ENCODE assay signal across 1 cellular context in the genomic region with DNA sequence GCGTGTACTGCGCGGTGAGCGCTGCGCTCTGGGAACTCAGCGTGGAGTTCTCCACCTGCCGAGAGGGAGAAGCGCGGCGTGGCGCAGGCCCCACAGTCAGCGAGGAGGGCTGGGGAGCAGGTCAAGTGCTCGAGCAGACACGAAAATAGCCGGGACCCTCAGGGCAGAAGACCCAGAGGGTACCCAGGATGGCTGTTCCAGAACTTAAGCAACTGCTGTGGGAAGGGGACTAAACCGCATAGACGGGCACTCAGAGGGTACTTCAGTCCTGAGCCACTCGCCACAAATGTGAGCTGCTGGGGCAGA.
TF ChIP-seq lines count a peak whose summit lies in the region.

No MANE protein-coding gene starts in this region.

TF ChIP-seq in GM23338, 12 proteins besides CTCF, POLR2A, EP300 and RAD21 (continued from another document):
- TF ChIP-seq, protein P1, sequence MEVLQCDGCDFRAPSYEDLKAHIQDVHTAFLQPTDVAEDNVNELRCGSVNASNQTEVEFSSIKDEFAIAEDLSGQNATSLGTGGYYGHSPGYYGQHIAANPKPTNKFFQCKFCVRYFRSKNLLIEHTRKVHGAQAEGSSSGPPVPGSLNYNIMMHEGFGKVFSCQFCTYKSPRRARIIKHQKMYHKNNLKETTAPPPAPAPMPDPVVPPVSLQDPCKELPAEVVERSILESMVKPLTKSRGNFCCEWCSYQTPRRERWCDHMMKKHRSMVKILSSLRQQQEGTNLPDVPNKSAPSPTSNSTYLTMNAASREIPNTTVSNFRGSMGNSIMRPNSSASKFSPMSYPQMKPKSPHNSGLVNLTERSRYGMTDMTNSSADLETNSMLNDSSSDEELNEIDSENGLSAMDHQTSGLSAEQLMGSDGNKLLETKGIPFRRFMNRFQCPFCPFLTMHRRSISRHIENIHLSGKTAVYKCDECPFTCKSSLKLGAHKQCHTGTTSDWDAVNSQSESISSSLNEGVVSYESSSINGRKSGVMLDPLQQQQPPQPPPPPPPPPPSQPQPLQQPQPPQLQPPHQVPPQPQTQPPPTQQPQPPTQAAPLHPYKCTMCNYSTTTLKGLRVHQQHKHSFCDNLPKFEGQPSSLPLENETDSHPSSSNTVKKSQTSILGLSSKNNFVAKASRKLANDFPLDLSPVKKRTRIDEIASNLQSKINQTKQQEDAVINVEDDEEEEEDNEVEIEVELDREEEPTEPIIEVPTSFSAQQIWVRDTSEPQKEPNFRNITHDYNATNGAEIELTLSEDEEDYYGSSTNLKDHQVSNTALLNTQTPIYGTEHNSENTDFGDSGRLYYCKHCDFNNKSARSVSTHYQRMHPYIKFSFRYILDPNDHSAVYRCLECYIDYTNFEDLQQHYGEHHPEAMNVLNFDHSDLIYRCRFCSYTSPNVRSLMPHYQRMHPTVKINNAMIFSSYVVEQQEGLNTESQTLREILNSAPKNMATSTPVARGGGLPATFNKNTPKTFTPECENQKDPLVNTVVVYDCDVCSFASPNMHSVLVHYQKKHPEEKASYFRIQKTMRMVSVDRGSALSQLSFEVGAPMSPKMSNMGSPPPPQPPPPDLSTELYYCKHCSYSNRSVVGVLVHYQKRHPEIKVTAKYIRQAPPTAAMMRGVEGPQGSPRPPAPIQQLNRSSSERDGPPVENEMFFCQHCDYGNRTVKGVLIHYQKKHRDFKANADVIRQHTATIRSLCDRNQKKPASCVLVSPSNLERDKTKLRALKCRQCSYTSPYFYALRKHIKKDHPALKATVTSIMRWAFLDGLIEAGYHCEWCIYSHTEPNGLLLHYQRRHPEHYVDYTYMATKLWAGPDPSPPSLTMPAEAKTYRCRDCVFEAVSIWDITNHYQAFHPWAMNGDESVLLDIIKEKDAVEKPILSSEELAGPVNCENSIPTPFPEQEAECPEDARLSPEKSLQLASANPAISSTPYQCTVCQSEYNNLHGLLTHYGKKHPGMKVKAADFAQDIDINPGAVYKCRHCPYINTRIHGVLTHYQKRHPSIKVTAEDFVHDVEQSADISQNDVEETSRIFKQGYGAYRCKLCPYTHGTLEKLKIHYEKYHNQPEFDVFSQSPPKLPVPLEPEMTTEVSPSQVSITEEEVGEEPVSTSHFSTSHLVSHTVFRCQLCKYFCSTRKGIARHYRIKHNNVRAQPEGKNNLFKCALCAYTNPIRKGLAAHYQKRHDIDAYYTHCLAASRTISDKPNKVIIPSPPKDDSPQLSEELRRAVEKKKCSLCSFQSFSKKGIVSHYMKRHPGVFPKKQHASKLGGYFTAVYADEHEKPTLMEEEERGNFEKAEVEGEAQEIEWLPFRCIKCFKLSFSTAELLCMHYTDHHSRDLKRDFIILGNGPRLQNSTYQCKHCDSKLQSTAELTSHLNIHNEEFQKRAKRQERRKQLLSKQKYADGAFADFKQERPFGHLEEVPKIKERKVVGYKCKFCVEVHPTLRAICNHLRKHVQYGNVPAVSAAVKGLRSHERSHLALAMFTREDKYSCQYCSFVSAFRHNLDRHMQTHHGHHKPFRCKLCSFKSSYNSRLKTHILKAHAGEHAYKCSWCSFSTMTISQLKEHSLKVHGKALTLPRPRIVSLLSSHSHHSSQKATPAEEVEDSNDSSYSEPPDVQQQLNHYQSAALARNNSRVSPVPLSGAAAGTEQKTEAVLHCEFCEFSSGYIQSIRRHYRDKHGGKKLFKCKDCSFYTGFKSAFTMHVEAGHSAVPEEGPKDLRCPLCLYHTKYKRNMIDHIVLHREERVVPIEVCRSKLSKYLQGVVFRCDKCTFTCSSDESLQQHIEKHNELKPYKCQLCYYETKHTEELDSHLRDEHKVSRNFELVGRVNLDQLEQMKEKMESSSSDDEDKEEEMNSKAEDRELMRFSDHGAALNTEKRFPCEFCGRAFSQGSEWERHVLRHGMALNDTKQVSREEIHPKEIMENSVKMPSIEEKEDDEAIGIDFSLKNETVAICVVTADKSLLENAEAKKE (CRISPR knock-in tag; IDR thresholded peaks at IDR 0.05), result no peak
- no peak for TF ChIP-seq ZNF331 (CRISPR knock-in tag; IDR thresholded peaks at IDR 0.05; ENCODE audit: low read depth)
- TF ChIP-seq ZNF114 (CRISPR knock-in tag; IDR thresholded peaks at IDR 0.05), result no peak
- no peak for TF ChIP-seq REST (IDR thresholded peaks at IDR 0.05; ENCODE audit: unreplicated experiment)
- TF ChIP-seq EZH2phosphoT487 (IDR thresholded peaks at IDR 0.05; ENCODE audit: unreplicated experiment), result no peak
- TF ChIP-seq NANOG (IDR thresholded peaks at IDR 0.05; ENCODE audit: borderline replicate concordance), result no peak
- TF ChIP-seq JUNB (IDR thresholded peaks at IDR 0.05; ENCODE audit: unreplicated experiment), result no peak
- TF ChIP-seq, protein P2, sequence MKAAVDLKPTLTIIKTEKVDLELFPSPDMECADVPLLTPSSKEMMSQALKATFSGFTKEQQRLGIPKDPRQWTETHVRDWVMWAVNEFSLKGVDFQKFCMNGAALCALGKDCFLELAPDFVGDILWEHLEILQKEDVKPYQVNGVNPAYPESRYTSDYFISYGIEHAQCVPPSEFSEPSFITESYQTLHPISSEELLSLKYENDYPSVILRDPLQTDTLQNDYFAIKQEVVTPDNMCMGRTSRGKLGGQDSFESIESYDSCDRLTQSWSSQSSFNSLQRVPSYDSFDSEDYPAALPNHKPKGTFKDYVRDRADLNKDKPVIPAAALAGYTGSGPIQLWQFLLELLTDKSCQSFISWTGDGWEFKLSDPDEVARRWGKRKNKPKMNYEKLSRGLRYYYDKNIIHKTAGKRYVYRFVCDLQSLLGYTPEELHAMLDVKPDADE (IDR thresholded peaks at IDR 0.05), result no peak
- no peak for TF ChIP-seq CREB1 (CRISPR knock-in tag; IDR thresholded peaks at IDR 0.05; ENCODE audit: low read depth)
- no peak for TF ChIP-seq STAT1 (IDR thresholded peaks at IDR 0.05; ENCODE audit: unreplicated experiment)
- no peak for TF ChIP-seq POLR2AphosphoS5 (IDR thresholded peaks at IDR 0.05; ENCODE audit: low read depth)
TF ChIP-seq in GM23338: peak in this region for 0.
